8 cellular contexts compared by ENCODE assay signal in genomic region chr16:88442811-88443576, GRCh38. TPM values are rescaled to one million over a fixed set of nuclear protein-coding genes. Genes with fewer than 3 reads are reported as not detected.
DNase-seq lines count a peak whose midpoint lies in the region; ATAC-seq, FAIRE-seq and TF ChIP-seq lines count a peak whose summit lies in the region.

No MANE protein-coding gene starts in this region.

- H3K18ac ChIP-seq in IMR-90 (ENCODE audit: low read depth, low read length): no peak overlapping the region

- no peak overlapping the region for H2BK5ac ChIP-seq in IMR-90 (ENCODE audit: low read depth, low read length, poor library complexity, severe bottlenecking)

- ATAC-seq in IMR-90 (ENCODE audit: low read depth): peak; percentile 57
- ATAC-seq in HG03457 (IDR thresholded peaks at IDR 0.05; ENCODE audit: unreplicated experiment): no peak

- peak overlapping the region; percentile 93 for H2AK9ac ChIP-seq in IMR-90 (replicated peaks; ENCODE audit: low read depth, low read length, poor library complexity)

- H2AFZ ChIP-seq in IMR-90 (replicated peaks; ENCODE audit: low read length, poor library complexity): peak overlapping the region; percentile 24
- H2AFZ ChIP-seq in parathyroid adenoma: no peak overlapping the region

- peaks cover 2% of the 10 kb centered on the region; the same call in 1 of the 2 replicates for H3K9me1 ChIP-seq in IMR-90 (ENCODE audit: insufficient read depth, low read length)

- peaks cover 58% of the 10 kb centered on the region for H4K20me1 ChIP-seq in IMR-90 (ENCODE audit: insufficient read depth, low read length)

- no peak for TF ChIP-seq POLR2A in IMR-90 (IDR thresholded peaks at IDR 0.05; ENCODE audit: low read depth, low read length)

- dilution Hi-C loops in IMR-90 (cut with HindIII; ENCODE audit: low sequenced_read_pairs, unreplicated experiment): no loop called here

- no TSS peak for BruUV-seq in IMR-90 (replicated peaks; lab: Mats Ljungman, UMichigan)

- H3K79me1 ChIP-seq in IMR-90 (ENCODE audit: low read depth in 1 of 2, low read length in 2 of 2): peaks cover 4 to 11% of the 10 kb centered on the region in 2 experiments; a peak in 3 of 4 replicates

- H3K14ac ChIP-seq in IMR-90 (replicated peaks; ENCODE audit: low read depth, low read length): no peak overlapping the region

- TF ChIP-seq CTCF in GM12872 (IDR thresholded peaks at IDR 0.05; ENCODE audit: insufficient read depth, low read depth, low read length) (peak; percentile 88), IMR-90 (conservative IDR thresholded peaks at IDR 0.05; ENCODE audit: low read depth, low read length) (peak; percentile 80), parathyroid adenoma (IDR thresholded peaks at IDR 0.05) (peak; percentile 97)

- H3K9ac ChIP-seq in IMR-90 (ENCODE audit: low read depth, low read length) (no peak overlapping the region), parathyroid adenoma (no peak overlapping the region)

- H3K36me3 ChIP-seq in IMR-90 (ENCODE audit: control insufficient read depth, insufficient read depth, low read length) (peaks cover 19% of the 10 kb centered on the region; the same call in 1 of the 2 replicates), parathyroid adenoma (ENCODE audit: control insufficient read depth, insufficient read depth, low read length) (no peaks in the 10 kb centered on the region)

- no peak overlapping the region for H4K91ac ChIP-seq in IMR-90 (ENCODE audit: insufficient read depth, low read depth, low read length)

- in situ Hi-C loops in IMR-90 (cut with MboI; ENCODE audit: low sequenced_read_pairs): no loop called here

- DNase-seq in IMR-90: peak; percentile 55
- DNase-seq in SHP77 treated with DMSO at 0.1 percent for 48 hours (lab: John Stamatoyannopoulos, UW): peak; percentile 62
- DNase-seq in activated gamma-delta T cell (lab: John Stamatoyannopoulos, UW): peak; percentile 63
- peak; percentile 88 for DNase-seq in germinal center (ENCODE audit: low spot score)
- DNase-seq in urothelium cell line (ENCODE audit: low spot score): peak; percentile 91

- no peak overlapping the region for H2BK15ac ChIP-seq in IMR-90 (ENCODE audit: low read depth, low read length)

- WGBS in IMR-90 (ENCODE audit: extremely low coverage in 2 of 2, insufficient read length in 1 of 2), 2 experiments: 39% methylated on average over 27 of the region's 37 CpGs; no CpG with 5 or more reads in 1 of the 2 experiments

- H4K8ac ChIP-seq in IMR-90 (ENCODE audit: low read depth in 2 of 2, low read length in 2 of 2): no peak overlapping the region

- H3K4me3 ChIP-seq in IMR-90 (ENCODE audit: insufficient read depth, low read depth, low read length): no peak overlapping the region
- no peak overlapping the region for H3K4me3 ChIP-seq in parathyroid adenoma (ENCODE audit: low read depth, low read length)

- H3K4me2 ChIP-seq in IMR-90 (ENCODE audit: low read depth, low read length): no peak overlapping the region
- no peak overlapping the region for H3K4me2 ChIP-seq in parathyroid adenoma (ENCODE audit: low read length)

- H3K79me2 ChIP-seq in parathyroid adenoma: no peaks in the 10 kb centered on the region

- no peak overlapping the region for H4K5ac ChIP-seq in IMR-90 (ENCODE audit: low read depth, low read length)

- TF ChIP-seq RAD21 in IMR-90 (IDR thresholded peaks at IDR 0.05; ENCODE audit: low read length): peak; percentile 83

- H2BK120ac ChIP-seq in IMR-90 (ENCODE audit: low read depth, low read length): no peak overlapping the region

- H2AK5ac ChIP-seq in IMR-90 (ENCODE audit: low read depth, low read length): peak overlapping the region; percentile 67

- intact Hi-C loops in IMR-90 (cut with micrococcal nuclease): loop anchor here (1.0 kb wide), 2 partner anchors 84 to 119 kb away; no protein-coding TSS in a partner anchor

- H3K4ac ChIP-seq in IMR-90 (ENCODE audit: low read depth, low read length): no peak overlapping the region

- POLR2A ChIA-PET in IMR-90 (lab: Charles Lee; ENCODE audit: unreplicated experiment): no interaction called here

- FAIRE-seq in urothelium cell line (lab: Jason Lieb, UNC): peak; percentile 65

- H3K4me1 ChIP-seq in IMR-90 (ENCODE audit: control insufficient read depth, insufficient read depth, low read length): peaks cover 6% of the 10 kb centered on the region
- H3K4me1 ChIP-seq in parathyroid adenoma: peaks cover 5% of the 10 kb centered on the region

- H3K56ac ChIP-seq in IMR-90 (ENCODE audit: extremely low read depth, insufficient read depth, low read length): no peak overlapping the region

- no peak overlapping the region for H2BK20ac ChIP-seq in IMR-90 (ENCODE audit: low read depth, low read length)

- CTCF ChIA-PET in IMR-90 (lab: Yijun Ruan, JAX): no interaction called here

- H3K9me3 ChIP-seq in IMR-90 (ENCODE audit: control insufficient read depth, insufficient read depth, low read length) (no peaks in the 10 kb centered on the region), parathyroid adenoma (ENCODE audit: control insufficient read depth, low read length) (no peaks in the 10 kb centered on the region)

- H3K27me3 ChIP-seq in IMR-90 (ENCODE audit: control insufficient read depth, insufficient read depth, low read length) (no peaks in the 10 kb centered on the region), parathyroid adenoma (ENCODE audit: control insufficient read depth, insufficient read depth, low read length) (no peaks in the 10 kb centered on the region)

- H3K23ac ChIP-seq in IMR-90 (ENCODE audit: low read depth, low read length): no peak overlapping the region

- no peak overlapping the region for H3K27ac ChIP-seq in IMR-90 (ENCODE audit: insufficient read depth, low read length)
- no peak overlapping the region for H3K27ac ChIP-seq in parathyroid adenoma

TF ChIP-seq in IMR-90, 13 proteins besides CTCF, POLR2A, EP300 and RAD21:
- TF ChIP-seq RCOR1 (IDR thresholded peaks at IDR 0.05; ENCODE audit: insufficient replicate concordance, low read length) (no peak), MAZ (IDR thresholded peaks at IDR 0.05; ENCODE audit: borderline replicate concordance, low read depth, low read length) (peak; percentile 63; the same call in 1 of the 2 replicates), MXI1 (IDR thresholded peaks at IDR 0.05; ENCODE audit: borderline replicate concordance, low read depth, low read length) (no peak), SMC3 (IDR thresholded peaks at IDR 0.05; ENCODE audit: low read depth, low read length) (peak; percentile 79)

RNA-seq across cellular contexts. Expression of gene ZFPM1, which starts 10.1 kb away (rescaled TPM):
- total RNA-seq in IMR-90 (2012; rRNA removed): 0.28 and 0.36 TPM in 2 replicates
- polyA plus RNA-seq in IMR-90 (2012; rRNA removed): 1.1 and 1.8 TPM in 2 replicates
- 1.2 and 2.4 TPM in 2 replicates for polyA plus RNA-seq in IMR-90 (2012; cell fraction: cytosol; rRNA removed)
- polyA plus RNA-seq in IMR-90 (2012; cell fraction: nucleus; rRNA removed; ENCODE audit: low replicate concordance): 4.0 and 9.2 TPM in 2 replicates
